8 cellular contexts compared by ENCODE assay signal in genomic region chr12:57089259-57090245, GRCh38. TPM values are rescaled to one million over a fixed set of nuclear protein-coding genes. Genes with fewer than 3 reads are reported as not detected.
DNase-seq lines count a peak whose midpoint lies in the region; ATAC-seq and TF ChIP-seq lines count a peak whose summit lies in the region.

No MANE protein-coding gene starts in this region.

- H3K9me3 Mint-ChIP-seq in naive B cell, result no peaks in the 10 kb centered on the region

- WGBS in thyroid gland, 2 donors, result 1 to 3% methylated on average over 40 to 46 of the region's 47 CpGs

- H3K4me3 Mint-ChIP-seq in naive B cell, result peak overlapping the region; percentile 88 to 97 (median 95)

- no peak overlapping the region for H2AFZ ChIP-seq in fibroblast of lung (ENCODE audit: low read length)

- peak overlapping the region; percentile 69 to 96 (median 92) for H3K27ac Mint-ChIP-seq in naive B cell

- no peaks in the 10 kb centered on the region for H3K27me3 Mint-ChIP-seq in naive B cell

- H3K4me1 ChIP-seq in fibroblast of lung (ENCODE audit: control insufficient read depth, extremely low read depth, insufficient read depth, low read length), result peaks cover 31% of the 10 kb centered on the region
- peaks cover 28 to 55% of the 10 kb centered on the region in 2 donors for H3K4me1 ChIP-seq in thyroid gland

- peak; percentile 62 for DNase-seq in GM06990 (ENCODE audit: extremely low read depth, insufficient read length)
- DNase-seq in NCI-H82 treated with DMSO at 0.1 percent for 48 hours (lab: John Stamatoyannopoulos, UW; ENCODE audit: unreplicated experiment), result peak; percentile 43
- DNase-seq in activated T-cell treated with anti-CD3 and anti-CD28 coated beads, Interleukin-2, amount 50 U/mL, for 48 hours, result peak; percentile 65 to 71
- DNase-seq in fibroblast of lung (ENCODE audit: low read depth in 2 of 2), result peak; percentile 57 to 69
- DNase-seq in naive B cell, result peak; percentile 44
- peak; percentile 86 to 92 for DNase-seq in thyroid gland

- H3K4me3 ChIP-seq in GM06990 (replicated peaks; ENCODE audit: low read depth, low read length) (peak overlapping the region; percentile 89), fibroblast of lung (replicated peaks in 1 of 4; ENCODE audit: control extremely low read depth in 1 of 4, insufficient read depth in 1 of 4, low read depth in 3 of 4, low read length in 4 of 4) (peak overlapping the region; percentile 73 to 95 (median 83)), thyroid gland (replicated peaks in 1 of 3) (peak overlapping the region; percentile 72 to 84 (median 80))

- peak in 1 of 2 donors; percentile 64 for TF ChIP-seq POLR2A in thyroid gland (IDR thresholded peaks at IDR 0.05)

- peaks cover 45% of the 10 kb centered on the region for H3K79me2 ChIP-seq in fibroblast of lung (ENCODE audit: control insufficient read depth, insufficient read depth, low read length)

- H3K9ac ChIP-seq in fibroblast of lung (ENCODE audit: insufficient read depth, low read length), result peak overlapping the region; percentile 86

- H3K27me3 ChIP-seq in GM06990 (replicated peaks; ENCODE audit: control insufficient read depth, insufficient read depth, low read length), result no peaks in the 10 kb centered on the region
- H3K27me3 ChIP-seq in fibroblast of lung (ENCODE audit: control insufficient read depth, insufficient read depth, low read length), result no peaks in the 10 kb centered on the region
- no peaks in the 10 kb centered on the region for H3K27me3 ChIP-seq in thyroid gland

- H3K36me3 ChIP-seq in GM06990 (ENCODE audit: control insufficient read depth, insufficient read depth, low read length) (peaks cover 8% of the 10 kb centered on the region), fibroblast of lung (ENCODE audit: control insufficient read depth, insufficient read depth, low read length) (peaks cover 19% of the 10 kb centered on the region), thyroid gland (peaks cover 14% of the 10 kb centered on the region in 2 donors)

- H4K20me1 ChIP-seq in fibroblast of lung (ENCODE audit: control insufficient read depth, extremely low read depth, insufficient read depth, low read length), result no peaks in the 10 kb centered on the region

- intact Hi-C loops in thyroid gland (cut with DNase I), result no loop called here

- TF ChIP-seq CTCF in GM06990 (IDR thresholded peaks at IDR 0.05; ENCODE audit: insufficient read depth, low read length, poor library complexity, severe bottlenecking) (no peak), fibroblast of lung (conservative IDR thresholded peaks at IDR 0.05 in 1 of 2, IDR thresholded peaks at IDR 0.05 in 1 of 2; ENCODE audit: low read depth in 1 of 2, low read length in 2 of 2) (no peak), thyroid gland (IDR thresholded peaks at IDR 0.05) (no peak)

- ATAC-seq in naive B cell (ENCODE audit: low read depth in 2 of 2) (no peak), HG03439 (IDR thresholded peaks at IDR 0.05; ENCODE audit: unreplicated experiment) (no peak), GM18517 (IDR thresholded peaks at IDR 0.05; ENCODE audit: unreplicated experiment) (no peak)

- peaks cover 65 to 76% (median 68%) of the 10 kb centered on the region in 3 donors for H3K4me1 Mint-ChIP-seq in naive B cell

- H3K27ac ChIP-seq in fibroblast of lung (ENCODE audit: insufficient read depth, low read length), result peak overlapping the region; percentile 83
- H3K27ac ChIP-seq in thyroid gland, result peak overlapping the region; percentile 82 to 93 (median 85)

- no peaks in the 10 kb centered on the region for H3K9me3 ChIP-seq in fibroblast of lung (ENCODE audit: control insufficient read depth, insufficient read depth, low read depth, low read length)
- no peaks in the 10 kb centered on the region for H3K9me3 ChIP-seq in thyroid gland

- H3K4me2 ChIP-seq in fibroblast of lung (ENCODE audit: extremely low read depth, insufficient read depth, low read length), result peak overlapping the region; percentile 21

- no peaks in the 10 kb centered on the region for H3K36me3 Mint-ChIP-seq in naive B cell

RNA-seq across cellular contexts. Expression of gene NAB2, which starts 0.6 kb away (rescaled TPM):
- total RNA-seq in fibroblast of lung (39.6 and 62.7 TPM in 2 replicates), thyroid gland (10 to 100 TPM; 11.8 to 48.0 (median 16.1) TPM)
- polyA plus RNA-seq in fibroblast of lung (31.3 and 34.6 TPM in 2 replicates), naive B cell (ENCODE audit: low read depth in 6 of 6) (1 to 10 TPM in 5 of 6 donors, under 1 TPM in 1; 0.54 to 2.6 (median 1.6) TPM)
- polyA plus RNA-seq in fibroblast of lung (2012), result 36.6 and 43.5 TPM in 2 replicates
- polyA minus RNA-seq in fibroblast of lung (ENCODE audit: low replicate concordance), result 47.8 and 72.4 TPM in 2 replicates

RNA-seq across cellular contexts. Expression of gene NEMP1, which starts 11.0 kb away (rescaled TPM):
- 7.7 and 8.4 TPM in 2 replicates for total RNA-seq in fibroblast of lung
- 11.1 and 17.6 TPM in 2 replicates for polyA plus RNA-seq in fibroblast of lung
- 4.9 and 8.4 TPM in 2 replicates for polyA plus RNA-seq in fibroblast of lung (2012)
- polyA minus RNA-seq in fibroblast of lung (ENCODE audit: low replicate concordance), result 4.9 and 17.5 TPM in 2 replicates
- polyA plus RNA-seq in naive B cell (ENCODE audit: low read depth in 6 of 6), result 1 to 10 TPM; 3.9 to 7.1 (median 5.9) TPM
- 10 to 100 TPM in 2 of 4 donors, 1 to 10 TPM in 2; 5.6 to 10.9 (median 9.2) TPM for total RNA-seq in thyroid gland

RNA-seq across cellular contexts. Expression of gene STAT6, which starts 21.6 kb away (rescaled TPM):
- 90.4 and 103 TPM in 2 replicates for total RNA-seq in fibroblast of lung
- polyA plus RNA-seq in fibroblast of lung, result 116 and 123 TPM in 2 replicates
- 99.4 and 116 TPM in 2 replicates for polyA plus RNA-seq in fibroblast of lung (2012)
- polyA minus RNA-seq in fibroblast of lung (ENCODE audit: low replicate concordance), result 235 and 253 TPM in 2 replicates
- 100 to 1,000 TPM in 5 of 6 donors, 10 to 100 TPM in 1; 88.2 to 172 (median 159) TPM for polyA plus RNA-seq in naive B cell (ENCODE audit: low read depth in 6 of 6)
- 100 to 1,000 TPM in 1 of 4 donors, 10 to 100 TPM in 3; 79.0 to 144 (median 89.8) TPM for total RNA-seq in thyroid gland

RNA-seq across cellular contexts. Expression of gene LRP1, which starts 38.7 kb away (rescaled TPM):
- total RNA-seq in fibroblast of lung, result 377 and 464 TPM in 2 replicates
- 92.2 and 96.9 TPM in 2 replicates for polyA plus RNA-seq in fibroblast of lung
- 209 and 246 TPM in 2 replicates for polyA plus RNA-seq in fibroblast of lung (2012)
- 1,375 and 1,576 TPM in 2 replicates for polyA minus RNA-seq in fibroblast of lung (ENCODE audit: low replicate concordance)
- polyA plus RNA-seq in naive B cell (ENCODE audit: low read depth in 6 of 6), result under 1 TPM in 3 of 6 donors, not detected in 3; 0.04 to 0.55 (median 0.09) TPM
- total RNA-seq in thyroid gland, result 100 to 1,000 TPM in 3 of 4 donors, 10 to 100 TPM in 1; 98.5 to 161 (median 118) TPM

RNA-seq across cellular contexts. Expression of gene MYO1A, which starts 39.6 kb away (rescaled TPM):
- 0.17 and 0.26 TPM in 2 replicates for total RNA-seq in fibroblast of lung
- 0.01 TPM in 1 of 2 replicates, not detected in the other for polyA plus RNA-seq in fibroblast of lung
- polyA plus RNA-seq in fibroblast of lung (2012), result not detected in 2 replicates
- not detected in 2 replicates for polyA minus RNA-seq in fibroblast of lung (ENCODE audit: low replicate concordance)
- not detected for polyA plus RNA-seq in naive B cell (ENCODE audit: low read depth in 6 of 6)
- not detected for total RNA-seq in thyroid gland
